25 cellular contexts compared by ENCODE assay signal in the genomic region with DNA sequence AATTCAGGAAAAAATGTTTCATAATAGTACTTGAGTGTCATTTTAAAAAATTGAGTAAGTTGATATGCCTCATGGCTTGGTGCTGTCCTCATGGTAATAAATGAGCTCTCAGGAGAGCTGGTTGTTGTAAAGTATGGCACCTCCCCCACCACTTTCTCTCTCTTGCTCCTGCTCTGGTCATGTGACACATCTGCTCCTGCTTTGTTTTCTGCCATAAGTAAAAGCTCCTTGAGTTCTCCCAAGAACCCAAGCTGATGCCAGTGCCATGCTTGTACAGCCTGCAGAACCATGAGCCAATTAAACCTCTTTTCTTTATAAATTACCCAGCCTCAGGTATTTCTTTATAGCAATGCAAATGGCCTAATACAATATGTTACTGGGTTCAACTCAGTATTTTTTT.
"Had no signal": no experiment of that assay in that cellular context is flagged by ENCODE, and none has a peak within 500 bp of the region (broad histone marks: within the 10 kb centered on the region; RNA-seq: fewer than 3 reads in every experiment).

No MANE protein-coding gene starts in this region.

- H3K9me3 ChIP-seq: esophagus muscularis mucosa, right lobe of liver, testis, transverse colon had no signal

- H3K4me3 ChIP-seq: esophagus muscularis mucosa, heart left ventricle, left ventricle myocardium inferior, lung, right lobe of liver, testis, transverse colon had no signal

- H3K27ac Mint-ChIP-seq: activated CD4-positive, alpha-beta T cell treated with anti-CD3 and anti-CD28 coated beads for 36 hours; activated CD8-positive, alpha-beta T cell treated with anti-CD3 and anti-CD28 coated beads, Interleukin-2, amount 10 ng/mL, durations not matched to agents 7 days and 5 days; activated naive CD8-positive, alpha-beta T cell; dendritic cell treated with granulocyte-macrophage colony-stimulating factor and Interleukin-4, amounts not matched to agents 40 ng/mL and 50 ng/mL, for 4 days; natural killer cell; T-helper 2 cell treated with Interferon-gamma antibody and Interleukin-4, amounts not matched to agents 5 μg/mL and 100 μg/mL, for 36 hours had no signal

- H3K36me3 ChIP-seq: esophagus muscularis mucosa, heart left ventricle, left ventricle myocardium inferior, right lobe of liver, transverse colon had no signal

- H3K4me1 Mint-ChIP-seq: activated CD4-positive, alpha-beta T cell treated with anti-CD3 and anti-CD28 coated beads for 36 hours; central memory CD8-positive, alpha-beta T cell; natural killer cell had no signal

- H3K27me3 Mint-ChIP-seq: activated CD4-positive, alpha-beta T cell treated with anti-CD3 and anti-CD28 coated beads for 36 hours; activated naive CD8-positive, alpha-beta T cell; dendritic cell treated with granulocyte-macrophage colony-stimulating factor and Interleukin-4, amounts not matched to agents 40 ng/mL and 50 ng/mL, for 4 days had no signal

- H3K36me3 Mint-ChIP-seq: activated naive CD8-positive, alpha-beta T cell; natural killer cell had no signal

- H3K4me3 Mint-ChIP-seq: activated CD4-positive, alpha-beta T cell treated with anti-CD3 and anti-CD28 coated beads for 36 hours; activated CD8-positive, alpha-beta T cell treated with anti-CD3 and anti-CD28 coated beads, Interleukin-2, amount 10 ng/mL, durations not matched to agents 7 days and 5 days; activated naive CD8-positive, alpha-beta T cell; central memory CD8-positive, alpha-beta T cell; dendritic cell treated with granulocyte-macrophage colony-stimulating factor and Interleukin-4, amounts not matched to agents 40 ng/mL and 50 ng/mL, for 4 days; natural killer cell; T-helper 2 cell treated with Interferon-gamma antibody and Interleukin-4, amounts not matched to agents 5 μg/mL and 100 μg/mL, for 36 hours had no signal

- H3K27me3 ChIP-seq: esophagus muscularis mucosa, foreskin keratinocyte, heart left ventricle, right lobe of liver, testis, transverse colon had no signal

- ATAC-seq: activated CD4-positive, alpha-beta T cell treated with anti-CD3 and anti-CD28 coated beads for 36 hours; activated CD8-positive, alpha-beta T cell treated with anti-CD3 and anti-CD28 coated beads, Interleukin-2, amount 10 ng/mL, durations not matched to agents 7 days and 5 days; foreskin keratinocyte; heart left ventricle; natural killer cell; right lobe of liver; stimulated activated naive CD8-positive, alpha-beta T cell treated with anti-CD3 and anti-CD28 coated beads, Interleukin-15, Interleukin-2, amounts not matched to agents 100 U/mL and 50 U/mL, for 24 hours had no signal

- DNase-seq: activated CD4-positive, alpha-beta T cell treated with anti-CD3 and anti-CD28 coated beads for 36 hours; activated CD4-positive, CD25-positive, alpha-beta regulatory T cell; activated CD8-positive, alpha-beta T cell treated with anti-CD3 and anti-CD28 coated beads, Interleukin-2, amount 10 ng/mL, durations not matched to agents 7 days and 5 days; activated effector memory CD4-positive, alpha-beta T cell treated with Interleukin-2 at 50 U/mL for 16 hours; activated naive CD4-positive, alpha-beta T cell treated with Interleukin-2 at 50 U/mL for 16 hours; activated T-cell treated with anti-CD3 and anti-CD28 coated beads for 4 hours; anterior cingulate cortex; foreskin keratinocyte; heart left ventricle; left ventricle myocardium inferior; mesendoderm; natural killer cell; posterior cingulate gyrus; right lobe of liver; stimulated activated CD4-positive, alpha-beta T cell treated with anti-CD3 and anti-CD28 coated beads, Interleukin-12 subunit alpha, Interleukin-12 subunit beta, amount 100 ng/mL, for 4 hours; stimulated activated CD4-positive, alpha-beta T cell treated with anti-CD3 and anti-CD28 coated beads, Interleukin-4, amount 100 ng/mL, for 1 hour; stimulated activated naive CD8-positive, alpha-beta T cell treated with anti-CD3 and anti-CD28 coated beads, Interleukin-15, Interleukin-2, amounts not matched to agents 100 U/mL and 50 U/mL, for 24 hours; testis; transverse colon had no signal

- H3K4me1 ChIP-seq: esophagus muscularis mucosa, foreskin keratinocyte, heart left ventricle, left ventricle myocardium inferior, right lobe of liver, testis, transverse colon had no signal
